ENCODE assay signal across 16 cellular contexts in the genomic region with DNA sequence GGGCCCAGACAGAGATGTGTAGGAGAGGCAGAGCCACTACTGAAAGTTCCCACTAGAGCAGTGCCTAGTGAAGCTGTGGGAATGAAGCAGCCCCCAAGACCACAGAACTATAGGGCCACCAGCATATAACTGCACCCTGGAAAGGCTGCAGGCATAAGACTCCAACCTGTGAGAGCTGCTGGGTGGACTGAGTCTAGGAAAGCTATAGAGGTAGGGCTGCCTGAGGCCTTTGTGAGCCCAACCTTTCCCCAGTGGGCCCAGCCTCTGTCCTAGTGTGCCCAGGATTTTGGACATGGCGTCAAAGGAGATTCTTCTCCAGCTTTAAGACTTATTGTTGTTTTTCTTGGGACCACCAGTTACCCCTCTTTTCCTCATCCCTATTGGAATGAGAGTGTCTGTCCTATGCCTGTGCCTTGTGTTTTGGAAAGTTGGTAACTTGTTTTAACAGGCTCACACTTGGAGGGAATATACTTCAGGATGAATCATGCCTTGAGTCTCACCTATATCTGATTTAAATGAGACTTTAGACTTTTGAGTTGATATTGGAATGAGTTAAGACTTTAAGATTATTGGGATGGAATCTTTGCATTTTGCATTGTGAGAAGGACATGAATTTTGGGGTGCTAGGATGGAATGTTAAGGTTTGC.
"Had no signal": no experiment of that assay in that cellular context is flagged by ENCODE, and none has a peak within 500 bp of the region (broad histone marks: within the 10 kb centered on the region; RNA-seq: fewer than 3 reads in every experiment).

No MANE protein-coding gene starts in this region.

- ATAC-seq: activated naive CD8-positive, alpha-beta T cell treated with anti-CD3 and anti-CD28 coated beads, Interleukin-2, amount 50 U/mL, for 24 hours; stimulated activated naive CD8-positive, alpha-beta T cell treated with anti-CD3 and anti-CD28 coated beads, Interleukin-15, amount 100 ng/mL, for 72 hours had no signal

- H3K27ac ChIP-seq: coronary artery, neural progenitor cell, pancreas, thoracic aorta had no signal

- DNase-seq: activated B cell treated with CpG ODN at 0.5 μM for 24 hours; activated CD4-positive, alpha-beta T cell treated with anti-CD3 and anti-CD28 coated beads, Interleukin-2, amount 10 ng/mL, durations not matched to agents 24 days and 14 days; activated naive CD4-positive, alpha-beta T cell; activated naive CD8-positive, alpha-beta T cell treated with anti-CD3 and anti-CD28 coated beads, Interleukin-2, amount 50 U/mL, for 24 hours; central memory CD4-positive, alpha-beta T cell; effector memory CD4-positive, alpha-beta T cell; midbrain; stimulated activated CD4-positive, alpha-beta T cell treated with anti-CD3 and anti-CD28 coated beads, Interleukin-15, amount 100 ng/mL, for 24 hours; stimulated activated CD4-positive, alpha-beta T cell treated with anti-CD3 and anti-CD28 coated beads, Interleukin-4, amount 100 ng/mL, for 24 hours; stimulated activated naive CD8-positive, alpha-beta T cell treated with anti-CD3 and anti-CD28 coated beads, Interleukin-15, amount 100 ng/mL, for 72 hours had no signal

- H3K36me3 ChIP-seq: neural progenitor cell, pancreas, thoracic aorta had no signal

- H3K9me3 ChIP-seq: pancreas, thoracic aorta had no signal

- H3K27ac Mint-ChIP-seq: activated B cell treated with CpG ODN at 0.5 μM for 24 hours; activated CD4-positive, alpha-beta T cell treated with anti-CD3 and anti-CD28 coated beads, Interleukin-2, amount 10 ng/mL, durations not matched to agents 24 days and 14 days; activated naive CD8-positive, alpha-beta T cell treated with anti-CD3 and anti-CD28 coated beads, Interleukin-2, amount 50 U/mL, for 24 hours; activated T-helper 1 cell treated with anti-CD3 and anti-CD28 coated beads, Interleukin-12 subunit alpha, Interleukin-12 subunit beta, Interleukin-2, Interleukin-4 antibody, amounts not matched to agents 30 ng/mL and 10 ng/mL and 1 ng/mL, durations not matched to agents 14 hours and 24 hours and 36 hours; neural progenitor cell; stimulated activated naive CD8-positive, alpha-beta T cell treated with anti-CD3 and anti-CD28 coated beads, Interleukin-15, amount 100 ng/mL, for 72 hours; T-helper 1 cell treated with Interleukin-12 subunit alpha and Interleukin-12 subunit beta and Interleukin-4 antibody, amounts not matched to agents 30 μg/mL and 1 μg/mL, for 36 hours had no signal

- H3K27me3 Mint-ChIP-seq: activated B cell treated with CpG ODN at 0.5 μM for 24 hours; activated CD4-positive, alpha-beta T cell treated with anti-CD3 and anti-CD28 coated beads, Interleukin-2, amount 10 ng/mL, durations not matched to agents 24 days and 14 days; activated naive CD8-positive, alpha-beta T cell treated with anti-CD3 and anti-CD28 coated beads, Interleukin-2, amount 50 U/mL, for 24 hours; stimulated activated naive CD8-positive, alpha-beta T cell treated with anti-CD3 and anti-CD28 coated beads, Interleukin-15, amount 100 ng/mL, for 72 hours had no signal

- H3K4me1 Mint-ChIP-seq: neural progenitor cell had no signal

- H3K27me3 ChIP-seq: neural progenitor cell, pancreas had no signal

- H3K4me3 ChIP-seq: coronary artery, neural progenitor cell, pancreas, thoracic aorta had no signal

- H3K4me3 Mint-ChIP-seq: activated B cell treated with CpG ODN at 0.5 μM for 24 hours; activated CD4-positive, alpha-beta T cell treated with anti-CD3 and anti-CD28 coated beads, Interleukin-2, amount 10 ng/mL, durations not matched to agents 24 days and 14 days; activated naive CD8-positive, alpha-beta T cell treated with anti-CD3 and anti-CD28 coated beads, Interleukin-2, amount 50 U/mL, for 24 hours; activated T-helper 1 cell treated with anti-CD3 and anti-CD28 coated beads, Interleukin-12 subunit alpha, Interleukin-12 subunit beta, Interleukin-2, Interleukin-4 antibody, amounts not matched to agents 30 ng/mL and 10 ng/mL and 1 ng/mL, durations not matched to agents 14 hours and 24 hours and 36 hours; neural progenitor cell; stimulated activated naive CD8-positive, alpha-beta T cell treated with anti-CD3 and anti-CD28 coated beads, Interleukin-15, amount 100 ng/mL, for 72 hours; T-helper 1 cell treated with Interleukin-12 subunit alpha and Interleukin-12 subunit beta and Interleukin-4 antibody, amounts not matched to agents 30 μg/mL and 1 μg/mL, for 36 hours had no signal

- H3K9me3 Mint-ChIP-seq: activated B cell treated with CpG ODN at 0.5 μM for 24 hours; activated CD4-positive, alpha-beta T cell treated with anti-CD3 and anti-CD28 coated beads, Interleukin-2, amount 10 ng/mL, durations not matched to agents 24 days and 14 days; activated naive CD8-positive, alpha-beta T cell treated with anti-CD3 and anti-CD28 coated beads, Interleukin-2, amount 50 U/mL, for 24 hours; activated T-helper 1 cell treated with anti-CD3 and anti-CD28 coated beads, Interleukin-12 subunit alpha, Interleukin-12 subunit beta, Interleukin-2, Interleukin-4 antibody, amounts not matched to agents 30 ng/mL and 10 ng/mL and 1 ng/mL, durations not matched to agents 14 hours and 24 hours and 36 hours; neural progenitor cell; stimulated activated naive CD8-positive, alpha-beta T cell treated with anti-CD3 and anti-CD28 coated beads, Interleukin-15, amount 100 ng/mL, for 72 hours; T-helper 1 cell treated with Interleukin-12 subunit alpha and Interleukin-12 subunit beta and Interleukin-4 antibody, amounts not matched to agents 30 μg/mL and 1 μg/mL, for 36 hours had no signal
